ENCODE assay signal across 19 cellular contexts in the genomic region with DNA sequence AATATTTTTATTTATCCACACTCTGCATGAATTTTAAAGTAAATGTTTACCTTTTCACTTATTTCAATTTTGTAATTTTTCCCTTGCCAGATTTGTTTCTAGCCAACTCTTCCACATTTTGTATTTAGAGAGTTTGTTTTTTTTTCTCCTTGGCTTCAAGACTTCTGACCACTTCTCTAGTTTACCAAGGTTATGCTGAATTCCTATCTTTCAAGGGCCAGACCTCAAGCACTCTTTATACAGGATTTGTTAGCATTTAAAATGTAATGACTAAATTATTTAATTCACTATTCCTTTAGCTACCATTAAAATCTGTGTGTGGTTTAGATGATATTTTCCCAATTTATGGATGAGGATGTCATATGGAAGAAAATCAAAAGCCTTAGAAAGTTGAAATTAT. TPM values are rescaled to one million over a fixed set of nuclear protein-coding genes. Genes with fewer than 3 reads are reported as not detected.
A peak's percentile ranks its signal among the peaks of the same experiment; 100 is the strongest.
DNase-seq lines count a peak whose midpoint lies in the region; ATAC-seq and TF ChIP-seq lines count a peak whose summit lies in the region.
"Had no signal": no experiment of that assay in that cellular context is flagged by ENCODE, and none has a peak within 500 bp of the region (broad histone marks: within the 10 kb centered on the region; RNA-seq: fewer than 3 reads in every experiment).

No MANE protein-coding gene starts in this region.

- H3K36me3 ChIP-seq in psoas muscle (ENCODE audit: insufficient read depth in 1 of 2, low read depth in 1 of 2) (peaks cover 0 to 10% of the 10 kb centered on the region in 2 donors), thyroid gland (no peaks in the 10 kb centered on the region), sigmoid colon (no peaks in the 10 kb centered on the region)
- H3K36me3 ChIP-seq: SJSA1 had no signal

- POLR2A ChIA-PET in WTC11 (lab: Charles Lee) (no interaction called here), GM10248 (lab: Yijun Ruan, JAX) (no interaction called here)

- no peak for TF ChIP-seq CTCF in WTC11 (IDR thresholded peaks at IDR 0.05)
- no peak for TF ChIP-seq CTCF in dorsolateral prefrontal cortex (IDR thresholded peaks at IDR 0.05 in 54 of 56, conservative IDR thresholded peaks at IDR 0.05 in 2 of 56; ENCODE audit: low read depth in 1 of 56, partially characterized antibody in 56 of 56)
- TF ChIP-seq CTCF in psoas muscle (IDR thresholded peaks at IDR 0.05), result no peak
- no peak for TF ChIP-seq CTCF in thyroid gland (IDR thresholded peaks at IDR 0.05)
- no peak for TF ChIP-seq CTCF in sigmoid colon (IDR thresholded peaks at IDR 0.05)
- no peak for TF ChIP-seq CTCF in GM10248 (IDR thresholded peaks at IDR 0.05; ENCODE audit: control extremely low read depth, extremely low read depth, low read depth, missing control alignments)

- H3K4me3 ChIP-seq in dorsolateral prefrontal cortex (peak overlapping the region in 3 of 59 donors; percentile 2 to 23 (median 7)), psoas muscle (no peak overlapping the region), thyroid gland (replicated peaks in 1 of 3) (no peak overlapping the region), sigmoid colon (no peak overlapping the region)
- H3K4me3 ChIP-seq: BLaER1 treated with 17β-estradiol and CSF1 and Interleukin-3, amounts not matched to agents 10 nM and 100 nM; SJSA1 had no signal

- H3K27me3 ChIP-seq in dorsolateral prefrontal cortex, result no peaks in the 10 kb centered on the region
- H3K27me3 ChIP-seq in psoas muscle (ENCODE audit: insufficient read depth in 3 of 3, low read length in 2 of 3), result no peaks in the 10 kb centered on the region
- no peaks in the 10 kb centered on the region for H3K27me3 ChIP-seq in thyroid gland
- H3K27me3 ChIP-seq in sigmoid colon, result no peaks in the 10 kb centered on the region
- H3K27me3 ChIP-seq: BLaER1 treated with 17β-estradiol and CSF1 and Interleukin-3, amounts not matched to agents 10 nM and 100 nM; SJSA1 had no signal

- CTCF ChIA-PET in WTC11 (lab: Charles Lee), result no interaction called here
- CTCF ChIA-PET in GM10248 (lab: Yijun Ruan, JAX), result interaction anchor here (1.2 kb wide), 2 partner anchors 10 to 12 kb away, joined by 3 read pairs; no protein-coding TSS in a partner anchor

- no peak for ATAC-seq in WTC11
- no peak for ATAC-seq in psoas muscle
- ATAC-seq in HG03571 (IDR thresholded peaks at IDR 0.05; ENCODE audit: unreplicated experiment), result no peak
- ATAC-seq: CD8-positive, alpha-beta T cell; HCT116; Right ventricle myocardium inferior had no signal

- TF ChIP-seq EP300 in sigmoid colon (IDR thresholded peaks at IDR 0.05), result no peak

- H3K27me3 Mint-ChIP-seq in WTC11 (ENCODE audit: low read depth), result no peaks in the 10 kb centered on the region

- H3K4me1 Mint-ChIP-seq in WTC11, result peaks cover 10% of the 10 kb centered on the region

- H3K9me3 ChIP-seq in psoas muscle (no peaks in the 10 kb centered on the region), thyroid gland (no peaks in the 10 kb centered on the region), sigmoid colon (no peaks in the 10 kb centered on the region)
- H3K9me3 ChIP-seq: BLaER1 treated with 17β-estradiol and CSF1 and Interleukin-3, amounts not matched to agents 10 nM and 100 nM; SJSA1 had no signal

- peak overlapping the region in 44 of 59 donors; percentile 5 to 90 (median 59) for H3K27ac ChIP-seq in dorsolateral prefrontal cortex
- H3K27ac ChIP-seq in psoas muscle, result peak overlapping the region; percentile 87
- H3K27ac ChIP-seq in thyroid gland, result peak overlapping the region; percentile 26 to 77 (median 53)
- H3K27ac ChIP-seq in sigmoid colon, result no peak overlapping the region
- H3K27ac ChIP-seq: SJSA1 had no signal

- TF ChIP-seq POLR2A in thyroid gland (IDR thresholded peaks at IDR 0.05) (no peak), sigmoid colon (IDR thresholded peaks at IDR 0.05) (no peak)

- peak overlapping the region; percentile 24; the same call in 1 of the 2 replicates for H3K27ac Mint-ChIP-seq in WTC11
- H3K27ac Mint-ChIP-seq: CD8-positive, alpha-beta T cell had no signal

- H3K9me3 Mint-ChIP-seq in WTC11, result no peaks in the 10 kb centered on the region
- H3K9me3 Mint-ChIP-seq: CD8-positive, alpha-beta T cell had no signal

- no peaks in the 10 kb centered on the region for H3K36me3 Mint-ChIP-seq in WTC11
- H3K36me3 Mint-ChIP-seq: CD8-positive, alpha-beta T cell had no signal

- intact Hi-C loops in dorsolateral prefrontal cortex (cut with DNase I), result no loop called here
- intact Hi-C loops in psoas muscle (cut with DNase I), result no loop called here
- intact Hi-C loops in thyroid gland (cut with DNase I), result no loop called here
- intact Hi-C loops in sigmoid colon (cut with DNase I), result no loop called here

- no peak for DNase-seq in WTC11 (ENCODE audit: low spot score)
- no peak for DNase-seq in dorsolateral prefrontal cortex
- DNase-seq in psoas muscle, result no peak
- no peak for DNase-seq in thyroid gland
- DNase-seq in sigmoid colon, result no peak
- DNase-seq in GM10248 (ENCODE audit: extremely low spot score), result no peak
- DNase-seq: CD8-positive, alpha-beta T cell; DMS153; GOT3; Kasumi-1; NCI-H1694 treated with DMSO at 0.1 percent for 48 hours; NCI-H446; NCI-H526 had no signal

- no peak overlapping the region for H3K4me3 Mint-ChIP-seq in WTC11
- H3K4me3 Mint-ChIP-seq: CD8-positive, alpha-beta T cell had no signal

- H3K4me1 ChIP-seq in psoas muscle (peaks cover 77% of the 10 kb centered on the region), thyroid gland (peaks cover 18 to 23% of the 10 kb centered on the region in 2 donors), sigmoid colon (peaks cover 0 to 22% (median 12%) of the 10 kb centered on the region in 4 donors)

TF ChIP-seq in WTC11, 78 proteins besides CTCF, POLR2A, EP300 and RAD21:
- TF ChIP-seq, protein P1, sequence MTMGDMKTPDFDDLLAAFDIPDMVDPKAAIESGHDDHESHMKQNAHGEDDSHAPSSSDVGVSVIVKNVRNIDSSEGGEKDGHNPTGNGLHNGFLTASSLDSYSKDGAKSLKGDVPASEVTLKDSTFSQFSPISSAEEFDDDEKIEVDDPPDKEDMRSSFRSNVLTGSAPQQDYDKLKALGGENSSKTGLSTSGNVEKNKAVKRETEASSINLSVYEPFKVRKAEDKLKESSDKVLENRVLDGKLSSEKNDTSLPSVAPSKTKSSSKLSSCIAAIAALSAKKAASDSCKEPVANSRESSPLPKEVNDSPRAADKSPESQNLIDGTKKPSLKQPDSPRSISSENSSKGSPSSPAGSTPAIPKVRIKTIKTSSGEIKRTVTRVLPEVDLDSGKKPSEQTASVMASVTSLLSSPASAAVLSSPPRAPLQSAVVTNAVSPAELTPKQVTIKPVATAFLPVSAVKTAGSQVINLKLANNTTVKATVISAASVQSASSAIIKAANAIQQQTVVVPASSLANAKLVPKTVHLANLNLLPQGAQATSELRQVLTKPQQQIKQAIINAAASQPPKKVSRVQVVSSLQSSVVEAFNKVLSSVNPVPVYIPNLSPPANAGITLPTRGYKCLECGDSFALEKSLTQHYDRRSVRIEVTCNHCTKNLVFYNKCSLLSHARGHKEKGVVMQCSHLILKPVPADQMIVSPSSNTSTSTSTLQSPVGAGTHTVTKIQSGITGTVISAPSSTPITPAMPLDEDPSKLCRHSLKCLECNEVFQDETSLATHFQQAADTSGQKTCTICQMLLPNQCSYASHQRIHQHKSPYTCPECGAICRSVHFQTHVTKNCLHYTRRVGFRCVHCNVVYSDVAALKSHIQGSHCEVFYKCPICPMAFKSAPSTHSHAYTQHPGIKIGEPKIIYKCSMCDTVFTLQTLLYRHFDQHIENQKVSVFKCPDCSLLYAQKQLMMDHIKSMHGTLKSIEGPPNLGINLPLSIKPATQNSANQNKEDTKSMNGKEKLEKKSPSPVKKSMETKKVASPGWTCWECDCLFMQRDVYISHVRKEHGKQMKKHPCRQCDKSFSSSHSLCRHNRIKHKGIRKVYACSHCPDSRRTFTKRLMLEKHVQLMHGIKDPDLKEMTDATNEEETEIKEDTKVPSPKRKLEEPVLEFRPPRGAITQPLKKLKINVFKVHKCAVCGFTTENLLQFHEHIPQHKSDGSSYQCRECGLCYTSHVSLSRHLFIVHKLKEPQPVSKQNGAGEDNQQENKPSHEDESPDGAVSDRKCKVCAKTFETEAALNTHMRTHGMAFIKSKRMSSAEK (CRISPR knock-in tag; IDR thresholded peaks at IDR 0.05; ENCODE audit: borderline replicate concordance), result no peak
- TF ChIP-seq TEAD4 (CRISPR knock-in tag; IDR thresholded peaks at IDR 0.05), result no peak
- no peak for TF ChIP-seq HMGA2 (CRISPR knock-in tag; IDR thresholded peaks at IDR 0.05)
- TF ChIP-seq ESRRA (CRISPR knock-in tag; IDR thresholded peaks at IDR 0.05; ENCODE audit: borderline replicate concordance), result no peak
- no peak for TF ChIP-seq OVOL2 (CRISPR knock-in tag; IDR thresholded peaks at IDR 0.05; ENCODE audit: borderline replicate concordance)
- TF ChIP-seq ZNF138 (CRISPR knock-in tag; conservative IDR thresholded peaks at IDR 0.05), result no peak
- TF ChIP-seq MYBL2 (CRISPR knock-in tag; IDR thresholded peaks at IDR 0.05), result no peak
- no peak for TF ChIP-seq TP53 (CRISPR knock-in tag; IDR thresholded peaks at IDR 0.05)
- TF ChIP-seq, protein P2, sequence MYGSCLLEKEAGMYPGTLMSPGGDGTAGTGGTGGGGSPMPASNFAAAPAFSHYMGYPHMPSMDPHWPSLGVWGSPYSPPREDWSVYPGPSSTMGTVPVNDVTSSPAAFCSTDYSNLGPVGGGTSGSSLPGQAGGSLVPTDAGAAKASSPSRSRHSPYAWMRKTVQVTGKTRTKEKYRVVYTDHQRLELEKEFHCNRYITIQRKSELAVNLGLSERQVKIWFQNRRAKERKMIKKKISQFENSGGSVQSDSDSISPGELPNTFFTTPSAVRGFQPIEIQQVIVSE (CRISPR knock-in tag; IDR thresholded peaks at IDR 0.05; ENCODE audit: borderline replicate concordance), result no peak
- TF ChIP-seq NFE2L1 (CRISPR knock-in tag; IDR thresholded peaks at IDR 0.05), result no peak
- TF ChIP-seq CREM (CRISPR knock-in tag; IDR thresholded peaks at IDR 0.05), result no peak

RNA-seq across cellular contexts. Expression of a gene that starts 42.5 kb away (rescaled TPM):
- total RNA-seq in WTC11 (2021) (1.4 to 3.6 TPM (median 1.7 TPM) in 3 replicates), dorsolateral prefrontal cortex (100 to 1,000 TPM; 147 to 673 (median 441) TPM), psoas muscle (100 to 1,000 TPM; 148 to 530 (median 257) TPM), thyroid gland (10 to 100 TPM; 51.0 to 78.6 (median 65.7) TPM), sigmoid colon (10 to 100 TPM; 32.1 to 51.4 (median 40.2) TPM)
- polyA plus RNA-seq in psoas muscle (10 to 100 TPM in 2 of 3 donors, 1 to 10 TPM in 1; 9.3 to 96.4 (median 32.0) TPM), sigmoid colon (10 to 100 TPM in 1 of 3 donors, 1 to 10 TPM in 2; 2.8 to 14.9 (median 9.0) TPM)
- total RNA-seq: G401 had no signal

Comparison
In these comparisons a context has a peak if more than half of its experiments do, and no peak if none do; other contexts are left out.
1. H3K27ac ChIP-seq: peak in dorsolateral prefrontal cortex (44 of 59), psoas muscle (single experiment) and thyroid gland (3 of 3); none in sigmoid colon (0 of 4).